In the genomic region with DNA sequence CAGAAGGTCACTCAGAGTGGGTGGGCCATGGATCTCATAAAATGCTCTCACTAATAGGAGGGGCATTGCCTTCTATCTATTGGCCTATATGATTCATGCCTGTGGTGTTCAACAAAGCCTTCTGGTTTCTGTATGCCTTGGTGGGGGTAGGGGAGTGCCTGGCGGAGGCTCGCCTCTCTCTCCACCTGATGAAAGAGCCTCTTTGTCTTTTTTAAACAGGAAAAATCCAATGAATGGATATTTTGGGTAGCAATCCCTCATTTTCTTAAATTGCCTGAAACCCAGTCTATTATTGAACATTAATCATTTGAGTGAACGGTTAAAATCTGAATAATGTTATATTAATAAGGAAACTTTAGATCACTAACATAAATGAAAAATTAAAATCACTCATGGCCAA, we compare ENCODE assay signal across 1 cellular context.
TF ChIP-seq lines count a peak whose summit lies in the region.

No MANE protein-coding gene starts in this region.

TF ChIP-seq in HepG2, 621 proteins besides CTCF, POLR2A, EP300 and RAD21 (continued from another document and continues in another):
- TF ChIP-seq PRDM10 (CRISPR knock-in tag; IDR thresholded peaks at IDR 0.05; ENCODE audit: low read depth) (0 out of 2 replicates have a peak, but pooled peaks have one; percentile 43), ZNF317 (CRISPR knock-in tag; IDR thresholded peaks at IDR 0.05) (no peak), ZNF205 (CRISPR knock-in tag; IDR thresholded peaks at IDR 0.05) (0 out of 2 replicates have a peak, but pooled peaks have one; percentile 46), ZNF629 (CRISPR knock-in tag; conservative IDR thresholded peaks at IDR 0.05) (no peak), TBX2 (CRISPR knock-in tag; IDR thresholded peaks at IDR 0.05; ENCODE audit: borderline replicate concordance) (peak; percentile 74), ZBTB33 (CRISPR knock-in tag; IDR thresholded peaks at IDR 0.05) (peak; percentile 93), ZNF644 (CRISPR knock-in tag; IDR thresholded peaks at IDR 0.05; ENCODE audit: low read depth) (peak; percentile 91), TCF7 (IDR thresholded peaks at IDR 0.05; ENCODE audit: low read depth) (peak; percentile 54; the same call in 1 of the 2 replicates), ZNF350 (CRISPR knock-in tag; IDR thresholded peaks at IDR 0.05; ENCODE audit: borderline replicate concordance, low read depth) (no peak), FOSL2 (CRISPR knock-in tag; IDR thresholded peaks at IDR 0.05) (peak; percentile 97), MTA3 (CRISPR knock-in tag; IDR thresholded peaks at IDR 0.05) (no peak), ZNF180 (CRISPR knock-in tag; IDR thresholded peaks at IDR 0.05; ENCODE audit: borderline replicate concordance, low read depth) (no peak), NFYC (CRISPR knock-in tag; IDR thresholded peaks at IDR 0.05) (no peak; the same call in 1 of the 2 replicates), NFKBIZ (CRISPR knock-in tag; IDR thresholded peaks at IDR 0.05) (0 out of 2 replicates have a peak, but pooled peaks have one; percentile 49), KLF16 (CRISPR knock-in tag; IDR thresholded peaks at IDR 0.05) (peak in 1 of 2 experiments; percentile 66; a peak in 2 of 4 replicates), SALL1 (CRISPR knock-in tag; IDR thresholded peaks at IDR 0.05) (peak; percentile 55), ZNF30 (CRISPR knock-in tag; IDR thresholded peaks at IDR 0.05) (no peak), ATF1 (CRISPR knock-in tag; IDR thresholded peaks at IDR 0.05) (no peak), NCOA2 (CRISPR knock-in tag; IDR thresholded peaks at IDR 0.05) (peak; percentile 82), HNF1A (IDR thresholded peaks at IDR 0.05; ENCODE audit: low read depth) (no peak), HNF1A (CRISPR knock-in tag; IDR thresholded peaks at IDR 0.05; ENCODE audit: borderline replicate concordance) (peak; percentile 38; the same call in 1 of the 2 replicates), ZNF331 (CRISPR knock-in tag; IDR thresholded peaks at IDR 0.05) (peak; percentile 79; the same call in 1 of the 2 replicates), AFF4 (CRISPR knock-in tag; IDR thresholded peaks at IDR 0.05) (no peak), NCOR1 (IDR thresholded peaks at IDR 0.05; ENCODE audit: borderline replicate concordance, low read length) (peak; percentile 49; the same call in 1 of the 2 replicates), RBM22 (optimal IDR thresholded peaks at IDR 0.05; ENCODE audit: low read length) (peak; percentile 44)
- TF ChIP-seq, protein P1, sequence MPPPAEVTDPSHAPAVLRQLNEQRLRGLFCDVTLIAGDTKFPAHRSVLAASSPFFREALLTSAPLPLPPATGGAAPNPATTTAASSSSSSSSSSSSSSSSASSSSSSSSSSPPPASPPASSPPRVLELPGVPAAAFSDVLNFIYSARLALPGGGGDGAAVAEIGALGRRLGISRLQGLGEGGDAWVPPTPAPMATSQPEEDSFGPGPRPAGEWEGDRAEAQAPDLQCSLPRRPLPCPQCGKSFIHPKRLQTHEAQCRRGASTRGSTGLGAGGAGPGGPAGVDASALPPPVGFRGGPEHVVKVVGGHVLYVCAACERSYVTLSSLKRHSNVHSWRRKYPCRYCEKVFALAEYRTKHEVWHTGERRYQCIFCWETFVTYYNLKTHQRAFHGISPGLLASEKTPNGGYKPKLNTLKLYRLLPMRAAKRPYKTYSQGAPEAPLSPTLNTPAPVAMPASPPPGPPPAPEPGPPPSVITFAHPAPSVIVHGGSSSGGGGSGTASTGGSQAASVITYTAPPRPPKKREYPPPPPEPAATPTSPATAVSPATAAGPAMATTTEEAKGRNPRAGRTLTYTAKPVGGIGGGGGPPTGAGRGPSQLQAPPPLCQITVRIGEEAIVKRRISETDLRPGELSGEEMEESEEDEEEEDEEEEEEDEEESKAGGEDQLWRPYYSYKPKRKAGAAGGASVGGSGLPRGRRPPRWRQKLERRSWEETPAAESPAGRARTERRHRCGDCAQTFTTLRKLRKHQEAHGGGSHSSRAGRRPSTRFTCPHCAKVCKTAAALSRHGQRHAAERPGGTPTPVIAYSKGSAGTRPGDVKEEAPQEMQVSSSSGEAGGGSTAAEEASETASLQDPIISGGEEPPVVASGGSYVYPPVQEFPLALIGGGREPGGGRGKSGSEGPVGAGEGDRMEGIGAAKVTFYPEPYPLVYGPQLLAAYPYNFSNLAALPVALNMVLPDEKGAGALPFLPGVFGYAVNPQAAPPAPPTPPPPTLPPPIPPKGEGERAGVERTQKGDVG (CRISPR knock-in tag; IDR thresholded peaks at IDR 0.05; ENCODE audit: borderline replicate concordance), result 0 out of 2 replicates have a peak, but pooled peaks have one; percentile 42
- TF ChIP-seq, protein P2, sequence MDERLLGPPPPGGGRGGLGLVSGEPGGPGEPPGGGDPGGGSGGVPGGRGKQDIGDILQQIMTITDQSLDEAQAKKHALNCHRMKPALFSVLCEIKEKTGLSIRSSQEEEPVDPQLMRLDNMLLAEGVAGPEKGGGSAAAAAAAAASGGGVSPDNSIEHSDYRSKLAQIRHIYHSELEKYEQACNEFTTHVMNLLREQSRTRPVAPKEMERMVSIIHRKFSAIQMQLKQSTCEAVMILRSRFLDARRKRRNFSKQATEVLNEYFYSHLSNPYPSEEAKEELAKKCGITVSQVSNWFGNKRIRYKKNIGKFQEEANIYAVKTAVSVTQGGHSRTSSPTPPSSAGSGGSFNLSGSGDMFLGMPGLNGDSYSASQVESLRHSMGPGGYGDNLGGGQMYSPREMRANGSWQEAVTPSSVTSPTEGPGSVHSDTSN (CRISPR knock-in tag; IDR thresholded peaks at IDR 0.05), result no peak
- TF ChIP-seq, protein P3, sequence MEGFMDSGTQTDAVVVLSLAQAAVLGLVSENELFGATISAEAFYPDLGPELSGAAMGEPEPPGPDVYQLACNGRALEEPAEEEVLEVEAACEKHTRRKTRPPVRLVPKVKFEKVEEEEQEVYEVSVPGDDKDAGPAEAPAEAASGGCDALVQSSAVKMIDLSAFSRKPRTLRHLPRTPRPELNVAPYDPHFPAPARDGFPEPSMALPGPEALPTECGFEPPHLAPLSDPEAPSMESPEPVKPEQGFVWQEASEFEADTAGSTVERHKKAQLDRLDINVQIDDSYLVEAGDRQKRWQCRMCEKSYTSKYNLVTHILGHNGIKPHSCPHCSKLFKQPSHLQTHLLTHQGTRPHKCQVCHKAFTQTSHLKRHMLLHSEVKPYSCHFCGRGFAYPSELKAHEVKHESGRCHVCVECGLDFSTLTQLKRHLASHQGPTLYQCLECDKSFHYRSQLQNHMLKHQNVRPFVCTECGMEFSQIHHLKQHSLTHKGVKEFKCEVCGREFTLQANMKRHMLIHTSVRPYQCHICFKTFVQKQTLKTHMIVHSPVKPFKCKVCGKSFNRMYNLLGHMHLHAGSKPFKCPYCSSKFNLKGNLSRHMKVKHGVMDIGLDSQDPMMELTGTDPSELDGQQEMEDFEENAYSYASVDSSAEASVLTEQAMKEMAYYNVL (CRISPR knock-in tag; IDR thresholded peaks at IDR 0.05; ENCODE audit: borderline replicate concordance), result 0 out of 2 replicates have a peak, but pooled peaks have one; percentile 20
- TF ChIP-seq, protein P4, sequence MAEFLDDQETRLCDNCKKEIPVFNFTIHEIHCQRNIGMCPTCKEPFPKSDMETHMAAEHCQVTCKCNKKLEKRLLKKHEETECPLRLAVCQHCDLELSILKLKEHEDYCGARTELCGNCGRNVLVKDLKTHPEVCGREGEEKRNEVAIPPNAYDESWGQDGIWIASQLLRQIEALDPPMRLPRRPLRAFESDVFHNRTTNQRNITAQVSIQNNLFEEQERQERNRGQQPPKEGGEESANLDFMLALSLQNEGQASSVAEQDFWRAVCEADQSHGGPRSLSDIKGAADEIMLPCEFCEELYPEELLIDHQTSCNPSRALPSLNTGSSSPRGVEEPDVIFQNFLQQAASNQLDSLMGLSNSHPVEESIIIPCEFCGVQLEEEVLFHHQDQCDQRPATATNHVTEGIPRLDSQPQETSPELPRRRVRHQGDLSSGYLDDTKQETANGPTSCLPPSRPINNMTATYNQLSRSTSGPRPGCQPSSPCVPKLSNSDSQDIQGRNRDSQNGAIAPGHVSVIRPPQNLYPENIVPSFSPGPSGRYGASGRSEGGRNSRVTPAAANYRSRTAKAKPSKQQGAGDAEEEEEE (CRISPR knock-in tag; IDR thresholded peaks at IDR 0.05; ENCODE audit: borderline replicate concordance), result no peak
